Comparison of ENCODE assay signal across 9 cellular contexts in the genomic region with DNA sequence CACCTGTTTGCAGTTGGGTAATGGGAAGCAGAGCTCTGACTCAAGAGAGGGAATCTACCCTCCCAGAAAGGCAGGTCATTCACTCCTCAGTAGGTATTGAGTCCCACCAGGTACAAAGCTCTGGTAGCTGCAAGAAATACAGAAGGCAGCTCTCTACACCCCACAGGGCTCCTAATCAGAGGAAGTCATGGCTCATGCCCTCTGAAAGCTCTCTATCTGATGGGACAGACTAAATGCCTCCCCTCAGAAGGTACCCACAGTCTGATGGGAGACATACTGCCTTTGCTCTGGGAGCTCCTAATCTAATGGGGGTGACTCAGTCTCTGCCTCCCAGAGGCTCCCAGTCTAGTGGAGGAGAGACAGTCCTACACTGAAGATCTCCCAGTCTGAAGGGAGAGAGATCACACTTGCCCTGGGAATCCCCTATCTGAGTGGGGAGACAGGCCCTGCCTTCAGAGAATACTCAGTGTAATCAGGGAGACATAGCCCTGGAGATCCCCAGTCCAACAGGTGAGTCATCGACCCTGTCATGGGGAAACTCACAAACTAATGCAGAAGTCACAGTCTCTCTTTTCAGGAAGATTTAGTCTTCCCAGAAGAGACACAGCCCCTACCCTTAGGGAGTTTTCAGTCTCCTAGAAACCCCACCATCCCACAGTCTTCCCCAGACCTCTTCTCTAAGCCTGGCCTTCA. TPM values are rescaled to one million over a fixed set of nuclear protein-coding genes. Genes with fewer than 3 reads are reported as not detected.
DNase-seq lines count a peak whose midpoint lies in the region; ATAC-seq and TF ChIP-seq lines count a peak whose summit lies in the region.
"Had no signal": no experiment of that assay in that cellular context is flagged by ENCODE, and none has a peak within 500 bp of the region (broad histone marks: within the 10 kb centered on the region; RNA-seq: fewer than 3 reads in every experiment).

No MANE protein-coding gene starts in this region.

- H3K9me3 ChIP-seq in Karpas-422 (ENCODE audit: low read length) (no peaks in the 10 kb centered on the region), endodermal cell (ENCODE audit: control insufficient read depth, low read length) (no peaks in the 10 kb centered on the region)

- H3K4me3 ChIP-seq in fibroblast of mammary gland (ENCODE audit: control insufficient read depth, low read depth, low read length) (no peak overlapping the region), Karpas-422 (ENCODE audit: low read length) (no peak overlapping the region), endodermal cell (ENCODE audit: low read length) (no peak overlapping the region)

- H3K79me2 ChIP-seq in Karpas-422 (ENCODE audit: low read length), result no peaks in the 10 kb centered on the region

- H3K27me3 Mint-ChIP-seq in endodermal cell (ENCODE audit: insufficient read depth), result peaks cover 22% of the 10 kb centered on the region
- H3K27me3 Mint-ChIP-seq: central memory CD8-positive, alpha-beta T cell had no signal

- H2AFZ ChIP-seq in Karpas-422 (ENCODE audit: low read length), result no peak overlapping the region

- no peak overlapping the region for H3K27ac ChIP-seq in Karpas-422 (ENCODE audit: low read length)
- no peak overlapping the region for H3K27ac ChIP-seq in endodermal cell (ENCODE audit: low read depth, low read length)

- intact Hi-C loops in sciatic nerve (cut with DNase I), result no loop called here

- no peaks in the 10 kb centered on the region for H3K4me1 ChIP-seq in Karpas-422 (ENCODE audit: low read length)
- H3K4me1 ChIP-seq in endodermal cell (ENCODE audit: control insufficient read depth, insufficient read depth, low read length), result no peaks in the 10 kb centered on the region

- no peaks in the 10 kb centered on the region for H3K36me3 ChIP-seq in Karpas-422 (ENCODE audit: insufficient read depth, low read length)
- H3K36me3 ChIP-seq in endodermal cell (ENCODE audit: control insufficient read depth, insufficient read depth, low read length), result no peaks in the 10 kb centered on the region

- no peaks in the 10 kb centered on the region for H3K9me2 ChIP-seq in Karpas-422 (replicated peaks; ENCODE audit: insufficient read depth, low read length)

- H3K27ac Mint-ChIP-seq in endodermal cell, result no peak overlapping the region

- H3K27me3 ChIP-seq in Karpas-422 (ENCODE audit: low read length), result no peaks in the 10 kb centered on the region
- H3K27me3 ChIP-seq in endodermal cell (ENCODE audit: control insufficient read depth, insufficient read depth, low read length, poor library complexity, severe bottlenecking), result peaks cover 37% of the 10 kb centered on the region

- H3K4me1 Mint-ChIP-seq in endodermal cell, result peaks cover 7% of the 10 kb centered on the region
- H3K4me1 Mint-ChIP-seq: central memory CD8-positive, alpha-beta T cell had no signal

- no peaks in the 10 kb centered on the region for H3K9me3 Mint-ChIP-seq in endodermal cell
- H3K9me3 Mint-ChIP-seq: central memory CD8-positive, alpha-beta T cell had no signal

- no peak overlapping the region for H3K4me3 Mint-ChIP-seq in endodermal cell
- H3K4me3 Mint-ChIP-seq: central memory CD8-positive, alpha-beta T cell had no signal

- no peak overlapping the region for H3K4me2 ChIP-seq in Karpas-422 (ENCODE audit: low read depth, low read length, poor library complexity, severe bottlenecking)

- no peaks in the 10 kb centered on the region for H4K20me1 ChIP-seq in Karpas-422 (ENCODE audit: insufficient read depth, low read depth, low read length)

- TF ChIP-seq CTCF in fibroblast of mammary gland (conservative IDR thresholded peaks at IDR 0.05; ENCODE audit: control insufficient read depth, insufficient read depth, low read depth, low read length) (no peak), endodermal cell (conservative IDR thresholded peaks at IDR 0.05) (no peak)

- ATAC-seq in GM21390 (IDR thresholded peaks at IDR 0.05; ENCODE audit: unreplicated experiment) (peak; percentile 77), HG03565 (IDR thresholded peaks at IDR 0.05; ENCODE audit: unreplicated experiment) (peak; percentile 74), sciatic nerve (no peak)

- in situ Hi-C loops in KBM-7 (cut with MboI; ENCODE audit: low pct_unique_long_range_greater_than_20kb, low sequenced_read_pairs), result no loop called here

- WGBS in endodermal cell (ENCODE audit: insufficient coverage in 1 of 2, insufficient read length in 1 of 2), 2 experiments, result 77 to 83% methylated on average over 1 of the region's 1 CpG

- H3K36me3 Mint-ChIP-seq in endodermal cell (ENCODE audit: low read depth), result no peaks in the 10 kb centered on the region

- DNase-seq in GM03348 (ENCODE audit: low spot score), result peak; percentile 45
- peak; percentile 43 for DNase-seq in fibroblast of mammary gland (ENCODE audit: low read depth)
- DNase-seq in Karpas-422, result no peak
- no peak for DNase-seq in endodermal cell
- DNase-seq in KBM-7, result no peak
- DNase-seq in sciatic nerve (ENCODE audit: low spot score), result no peak

- no peak overlapping the region for H3K9ac ChIP-seq in Karpas-422 (ENCODE audit: low read length)
- no peak overlapping the region for H3K9ac ChIP-seq in endodermal cell (ENCODE audit: extremely low read depth, low read length, poor library complexity, severe bottlenecking)

RNA-seq across cellular contexts. Expression of gene CAMK1G, which starts 23.7 kb away (rescaled TPM):
- not detected in 2 replicates for total RNA-seq in Karpas-422 (2014; rRNA removed; shearing (Covaris generic); ENCODE audit: low replicate concordance)
- total RNA-seq in endodermal cell (1 to 10 TPM in 1 of 2 donors, under 1 TPM in 1; 0.55 to 2.1 TPM), sciatic nerve (0.18 TPM)
- 4.7 TPM for polyA plus RNA-seq in endodermal cell (2013, experiment 1 of 2)
- 3.5 TPM for polyA plus RNA-seq in endodermal cell (2013, experiment 2 of 2)

RNA-seq across cellular contexts. Expression of gene LAMB3, which starts 45.0 kb away (rescaled TPM):
- total RNA-seq in Karpas-422 (2014; rRNA removed; shearing (Covaris generic); ENCODE audit: low replicate concordance), result 0.04 and 1.3 TPM in 2 replicates
- 1 to 10 TPM in 1 of 2 donors, under 1 TPM in 1; 0.53 to 1.9 TPM for total RNA-seq in endodermal cell
- 0.75 TPM for polyA plus RNA-seq in endodermal cell (2013, experiment 1 of 2)
- 0.29 TPM for polyA plus RNA-seq in endodermal cell (2013, experiment 2 of 2)
- total RNA-seq in sciatic nerve, result 2.8 TPM

Comparison
In these comparisons a context has a peak if more than half of its experiments do, and no peak if none do; other contexts are left out.
1. DNase-seq: peak in GM03348 (single experiment) and fibroblast of mammary gland (single experiment); none in Karpas-422 (single experiment), endodermal cell (single experiment), KBM-7 (single experiment) and sciatic nerve (single experiment).